Comparison of ENCODE assay signal across 1 cellular context in genomic region chr1:161238039-161238473, GRCh38.
TF ChIP-seq lines count a peak whose summit lies in the region.

Gene NR1I3 (minus strand): TSS chr1:161238203. CDS start chr1:161236565, 1,638 bp downstream.

TF ChIP-seq in HepG2, 621 proteins besides CTCF, POLR2A, EP300 and RAD21 (continued from another document and continues in another):
- no peak for TF ChIP-seq HNRNPLL (IDR thresholded peaks at IDR 0.05; ENCODE audit: low read depth, low read length, poor library complexity, severe bottlenecking)
- TF ChIP-seq ZNF577 (CRISPR knock-in tag; IDR thresholded peaks at IDR 0.05; ENCODE audit: borderline replicate concordance, low read depth) = no peak
- TF ChIP-seq ZNF724P (CRISPR knock-in tag; IDR thresholded peaks at IDR 0.05; ENCODE audit: borderline replicate concordance) = no peak
- no peak for TF ChIP-seq ZBED4 (CRISPR knock-in tag; IDR thresholded peaks at IDR 0.05; ENCODE audit: borderline replicate concordance)
- no peak for TF ChIP-seq ZNF512 (CRISPR knock-in tag; IDR thresholded peaks at IDR 0.05)
- no peak for TF ChIP-seq YY1 (IDR thresholded peaks at IDR 0.05; ENCODE audit: insufficient read depth, insufficient replicate concordance, low read depth, low read length)
- no peak for TF ChIP-seq FOXP1 (IDR thresholded peaks at IDR 0.05)
- TF ChIP-seq FOXP1 (CRISPR knock-in tag; IDR thresholded peaks at IDR 0.05) = peak; percentile 33; the same call in 1 of the 2 replicates
- no peak for TF ChIP-seq ZNF12 (CRISPR knock-in tag; IDR thresholded peaks at IDR 0.05)
- TF ChIP-seq CREB3 (CRISPR knock-in tag; IDR thresholded peaks at IDR 0.05) = no peak
- TF ChIP-seq BCLAF1 (IDR thresholded peaks at IDR 0.05) = no peak
- no peak for TF ChIP-seq LRRFIP1 (CRISPR knock-in tag; conservative IDR thresholded peaks at IDR 0.05)
- no peak for TF ChIP-seq TEF (CRISPR knock-in tag; IDR thresholded peaks at IDR 0.05)
- TF ChIP-seq ZZZ3 (CRISPR knock-in tag; IDR thresholded peaks at IDR 0.05; ENCODE audit: borderline replicate concordance) = no peak
- TF ChIP-seq HNRNPK (IDR thresholded peaks at IDR 0.05; ENCODE audit: low read depth, low read length, poor library complexity, severe bottlenecking) = no peak
- TF ChIP-seq PPARG (CRISPR knock-in tag; conservative IDR thresholded peaks at IDR 0.05) = no peak
- 0 out of 2 replicates have a peak, but pooled peaks have one; percentile 15 for TF ChIP-seq BCL6 (CRISPR knock-in tag; IDR thresholded peaks at IDR 0.05)
- no peak for TF ChIP-seq SMAD9 (CRISPR knock-in tag; IDR thresholded peaks at IDR 0.05)
- TF ChIP-seq ZNF512B (CRISPR knock-in tag; IDR thresholded peaks at IDR 0.05; ENCODE audit: borderline replicate concordance) = peak; percentile 73; the same call in 1 of the 2 replicates
- no peak for TF ChIP-seq ZNF792 (CRISPR knock-in tag; IDR thresholded peaks at IDR 0.05)
- no peak for TF ChIP-seq ZKSCAN8 (CRISPR knock-in tag; IDR thresholded peaks at IDR 0.05; ENCODE audit: borderline replicate concordance)
- no peak for TF ChIP-seq CBX2 (IDR thresholded peaks at IDR 0.05; ENCODE audit: low read depth, low read length)
- TF ChIP-seq CBX2 (CRISPR knock-in tag; IDR thresholded peaks at IDR 0.05; ENCODE audit: low read depth) = no peak
- TF ChIP-seq ZNF740 (CRISPR knock-in tag; IDR thresholded peaks at IDR 0.05) = no peak
- no peak for TF ChIP-seq ZNF44 (CRISPR knock-in tag; IDR thresholded peaks at IDR 0.05)
- no peak for TF ChIP-seq ATF6 (CRISPR knock-in tag; conservative IDR thresholded peaks at IDR 0.05)
- TF ChIP-seq ZNF484 (CRISPR knock-in tag; IDR thresholded peaks at IDR 0.05; ENCODE audit: borderline replicate concordance, low read depth) = no peak
- TF ChIP-seq HCFC1 (IDR thresholded peaks at IDR 0.05; ENCODE audit: low read depth, low read length) = no peak
- peak; percentile 94 for TF ChIP-seq RXRA (CRISPR knock-in tag; IDR thresholded peaks at IDR 0.05)
- no peak for TF ChIP-seq NR3C1 (CRISPR knock-in tag; IDR thresholded peaks at IDR 0.05)
- no peak for TF ChIP-seq AKAP8 (CRISPR knock-in tag; IDR thresholded peaks at IDR 0.05)
- no peak for TF ChIP-seq SRF (IDR thresholded peaks at IDR 0.05; ENCODE audit: low read depth, low read length)
- TF ChIP-seq ONECUT2 (CRISPR knock-in tag; IDR thresholded peaks at IDR 0.05) = no peak
- no peak for TF ChIP-seq ZBTB1 (CRISPR knock-in tag; IDR thresholded peaks at IDR 0.05; ENCODE audit: borderline replicate concordance)
- TF ChIP-seq HNF1A (IDR thresholded peaks at IDR 0.05; ENCODE audit: low read depth) = no peak
- TF ChIP-seq HNF1A (CRISPR knock-in tag; IDR thresholded peaks at IDR 0.05; ENCODE audit: borderline replicate concordance) = no peak
- TF ChIP-seq ZNF546 (CRISPR knock-in tag; conservative IDR thresholded peaks at IDR 0.05) = no peak
